Comparison of ENCODE assay signal across 12 cellular contexts in the genomic region with DNA sequence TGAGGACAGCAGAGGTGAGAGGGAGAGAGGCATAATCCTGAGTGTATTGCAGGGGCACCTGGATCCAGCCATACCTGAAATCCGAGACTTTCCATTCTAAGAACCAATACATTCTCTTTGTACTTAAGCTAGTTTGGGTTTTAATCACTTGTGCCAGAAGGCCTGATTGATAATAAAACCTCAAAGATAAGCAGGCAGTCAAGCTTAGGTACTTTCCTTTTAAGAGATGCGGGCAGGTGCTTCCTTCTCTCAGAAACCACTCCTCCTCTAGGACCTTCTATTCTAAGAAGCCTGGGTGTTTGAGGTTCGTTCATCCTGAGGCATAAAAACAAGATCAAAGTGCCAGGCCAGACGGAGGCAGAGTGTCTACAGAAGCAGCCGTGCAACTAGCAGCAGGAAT.
DNase-seq lines count a peak whose midpoint lies in the region; TF ChIP-seq lines count a peak whose summit lies in the region.
"Had no signal": no experiment of that assay in that cellular context is flagged by ENCODE, and none has a peak within 500 bp of the region (broad histone marks: within the 10 kb centered on the region; RNA-seq: fewer than 3 reads in every experiment).

No MANE protein-coding gene starts in this region.

- H3K27me3 ChIP-seq in mucosa of rectum (ENCODE audit: control insufficient read depth in 2 of 2, insufficient read depth in 2 of 2, low read length in 2 of 2) = no peaks in the 10 kb centered on the region
- H3K27me3 ChIP-seq: brain microvascular endothelial cell, gastrocnemius medialis, uterus had no signal

- peak overlapping the region in 1 of 2 donors; percentile 15 for H3K9ac ChIP-seq in mucosa of rectum (ENCODE audit: low read depth in 1 of 2, low read length in 2 of 2)

- CTCF ChIA-PET in GM10248 (lab: Yijun Ruan, JAX) = interaction anchor here (1.1 to 1.9 kb wide), 3 partner anchors 70 to 162 kb away, joined by 3 to 4 read pairs (median 4); a partner anchor contains a TSS

- peak; percentile 39 for DNase-seq in GM10248 (ENCODE audit: extremely low spot score)
- DNase-seq in activated T-cell treated with anti-CD3 and anti-CD28 coated beads, Interleukin-2, amount 50 U/mL, for 24 hours = no peak
- no peak for DNase-seq in SW480 (ENCODE audit: low spot score)
- no peak for DNase-seq in RKO (ENCODE audit: low spot score)
- DNase-seq in NCI-H748 treated with DMSO at 0.1 percent for 48 hours (lab: John Stamatoyannopoulos, UW) = no peak
- DNase-seq in NCI-H1694 (lab: John Stamatoyannopoulos, UW) = no peak
- DNase-seq: brain microvascular endothelial cell, DMS53, gastrocnemius medialis, uterus had no signal

- H3K27ac ChIP-seq in KOPT-K1 (ENCODE audit: low read depth, low read length, poor library complexity, severe bottlenecking) = peak overlapping the region; percentile 94
- peak overlapping the region; percentile 69 to 70 for H3K27ac ChIP-seq in mucosa of rectum (ENCODE audit: low read depth in 2 of 2, low read length in 2 of 2)
- H3K27ac ChIP-seq: brain microvascular endothelial cell, gastrocnemius medialis, uterus had no signal

- peaks cover 3% of the 10 kb centered on the region for H3K9me3 Mint-ChIP-seq in activated T-cell treated with anti-CD3 and anti-CD28 coated beads, Interleukin-2, amount 50 U/mL, for 24 hours

- no peaks in the 10 kb centered on the region for H3K27me3 Mint-ChIP-seq in activated T-cell treated with anti-CD3 and anti-CD28 coated beads, Interleukin-2, amount 50 U/mL, for 24 hours

- H3K4me1 ChIP-seq in mucosa of rectum (ENCODE audit: control insufficient read depth in 2 of 2, insufficient read depth in 2 of 2, low read length in 2 of 2) = peaks cover 0 to 7% of the 10 kb centered on the region in 2 donors
- H3K4me1 ChIP-seq: gastrocnemius medialis, uterus had no signal

- H3K9me3 ChIP-seq in KOPT-K1 (ENCODE audit: insufficient read depth, low read length, poor library complexity, severe bottlenecking) (peaks cover 3% of the 10 kb centered on the region), mucosa of rectum (ENCODE audit: control insufficient read depth in 2 of 2, low read length in 2 of 2) (no peaks in the 10 kb centered on the region)
- H3K9me3 ChIP-seq: gastrocnemius medialis, uterus had no signal

- H3K27ac Mint-ChIP-seq in activated T-cell treated with anti-CD3 and anti-CD28 coated beads, Interleukin-2, amount 50 U/mL, for 24 hours = peak overlapping the region; percentile 91

- H3K36me3 ChIP-seq in KOPT-K1 (ENCODE audit: insufficient read depth, low read length) = no peaks in the 10 kb centered on the region
- H3K36me3 ChIP-seq in mucosa of rectum (ENCODE audit: control insufficient read depth in 2 of 2, insufficient read depth in 2 of 2, low read length in 2 of 2) = no peaks in the 10 kb centered on the region
- H3K36me3 ChIP-seq: brain microvascular endothelial cell, gastrocnemius medialis, uterus had no signal

- no peak for TF ChIP-seq CTCF in GM10248 (IDR thresholded peaks at IDR 0.05; ENCODE audit: control extremely low read depth, extremely low read depth, low read depth, missing control alignments)

- H3K4me1 Mint-ChIP-seq in activated T-cell treated with anti-CD3 and anti-CD28 coated beads, Interleukin-2, amount 50 U/mL, for 24 hours (ENCODE audit: low read depth) = peaks cover 82% of the 10 kb centered on the region

- POLR2A ChIA-PET in GM10248 (lab: Yijun Ruan, JAX) = no interaction called here

- H3K36me3 Mint-ChIP-seq in activated T-cell treated with anti-CD3 and anti-CD28 coated beads, Interleukin-2, amount 50 U/mL, for 24 hours (ENCODE audit: low read depth) = no peaks in the 10 kb centered on the region

- H3K4me3 ChIP-seq in mucosa of rectum (ENCODE audit: low read length in 2 of 2) = no peak overlapping the region
- H3K4me3 ChIP-seq: gastrocnemius medialis, uterus had no signal

- H3K4me3 Mint-ChIP-seq in activated T-cell treated with anti-CD3 and anti-CD28 coated beads, Interleukin-2, amount 50 U/mL, for 24 hours = peak overlapping the region; percentile 49
